In genomic region chr1:212565079-212565478, GRCh38 we compare ENCODE assay signal across 17 cellular contexts. TPM values are rescaled to one million over a fixed set of nuclear protein-coding genes. Genes with fewer than 3 reads are reported as not detected.
DNase-seq lines count a peak whose midpoint lies in the region; ATAC-seq lines count a peak whose summit lies in the region.
"Had no signal": no experiment of that assay in that cellular context is flagged by ENCODE, and none has a peak within 500 bp of the region (broad histone marks: within the 10 kb centered on the region; RNA-seq: fewer than 3 reads in every experiment).

No MANE protein-coding gene starts in this region.

- no peak for ATAC-seq in activated naive CD8-positive, alpha-beta T cell treated with anti-CD3 and anti-CD28 coated beads, Interleukin-2, amount 50 U/mL, for 24 hours
- no peak for ATAC-seq in naive B cell (ENCODE audit: low read depth in 2 of 2)
- ATAC-seq: lower lobe of right lung, Panc1 had no signal

- no peaks in the 10 kb centered on the region for H3K36me3 Mint-ChIP-seq in activated naive CD8-positive, alpha-beta T cell
- H3K36me3 Mint-ChIP-seq in activated naive CD8-positive, alpha-beta T cell treated with anti-CD3 and anti-CD28 coated beads, Interleukin-2, amount 50 U/mL, for 24 hours (ENCODE audit: low read depth) = no peaks in the 10 kb centered on the region
- peaks cover 2% of the 10 kb centered on the region for H3K36me3 Mint-ChIP-seq in activated T-helper 1 cell treated with anti-CD3 and anti-CD28 coated beads, Interleukin-12 subunit alpha, Interleukin-12 subunit beta, Interleukin-2, Interleukin-4 antibody, amounts not matched to agents 30 ng/mL and 10 ng/mL and 1 ng/mL, durations not matched to agents 14 hours and 24 hours and 36 hours (ENCODE audit: low read depth)
- no peaks in the 10 kb centered on the region for H3K36me3 Mint-ChIP-seq in naive B cell

- H3K27ac Mint-ChIP-seq in activated naive CD8-positive, alpha-beta T cell = peak overlapping the region; percentile 76
- no peak overlapping the region for H3K27ac Mint-ChIP-seq in activated naive CD8-positive, alpha-beta T cell treated with anti-CD3 and anti-CD28 coated beads, Interleukin-2, amount 50 U/mL, for 24 hours
- H3K27ac Mint-ChIP-seq in activated T-helper 1 cell treated with anti-CD3 and anti-CD28 coated beads, Interleukin-12 subunit alpha, Interleukin-12 subunit beta, Interleukin-2, Interleukin-4 antibody, amounts not matched to agents 30 ng/mL and 10 ng/mL and 1 ng/mL, durations not matched to agents 14 hours and 24 hours and 36 hours = peak overlapping the region; percentile 58
- H3K27ac Mint-ChIP-seq in naive B cell = peak overlapping the region in 2 of 6 donors; percentile 49 to 78

- no peak for DNase-seq in activated naive CD8-positive, alpha-beta T cell treated with anti-CD3 and anti-CD28 coated beads, Interleukin-2, amount 50 U/mL, for 24 hours
- DNase-seq in activated T-helper 1 cell treated with anti-CD3 and anti-CD28 coated beads, Interleukin-12 subunit alpha, Interleukin-12 subunit beta, Interleukin-2, Interleukin-4 antibody, amounts not matched to agents 30 ng/mL and 10 ng/mL and 1 ng/mL, durations not matched to agents 14 hours and 24 hours and 36 hours (ENCODE audit: low spot score) = no peak
- DNase-seq in naive B cell (no peak), activated gamma-delta T cell treated with Interleukin-2 at 50 U/mL for 16 hours (no peak)
- DNase-seq in stimulated activated CD4-positive, alpha-beta T cell treated with anti-CD3 and anti-CD28 coated beads, Interleukin-4, amount 100 ng/mL, for 4 hours = no peak
- no peak for DNase-seq in effector CD4-positive, alpha-beta T cell
- DNase-seq: caudate nucleus, HCEC 1CT, hypothalamus, islet precursor cell, KG1, lower lobe of right lung, NCI-H1694 treated with DMSO at 0.1 percent for 48 hours, NCI-H774, T-helper 1 cell had no signal

- H3K4me3 Mint-ChIP-seq in activated naive CD8-positive, alpha-beta T cell = peak overlapping the region; percentile 59
- no peak overlapping the region for H3K4me3 Mint-ChIP-seq in activated naive CD8-positive, alpha-beta T cell treated with anti-CD3 and anti-CD28 coated beads, Interleukin-2, amount 50 U/mL, for 24 hours
- H3K4me3 Mint-ChIP-seq in activated T-helper 1 cell treated with anti-CD3 and anti-CD28 coated beads, Interleukin-12 subunit alpha, Interleukin-12 subunit beta, Interleukin-2, Interleukin-4 antibody, amounts not matched to agents 30 ng/mL and 10 ng/mL and 1 ng/mL, durations not matched to agents 14 hours and 24 hours and 36 hours = peak overlapping the region; percentile 31
- peak overlapping the region in 7 of 8 donors; percentile 25 to 97 (median 74) for H3K4me3 Mint-ChIP-seq in naive B cell

- H3K9me3 Mint-ChIP-seq in activated naive CD8-positive, alpha-beta T cell (ENCODE audit: low read depth) = no peaks in the 10 kb centered on the region
- H3K9me3 Mint-ChIP-seq in activated naive CD8-positive, alpha-beta T cell treated with anti-CD3 and anti-CD28 coated beads, Interleukin-2, amount 50 U/mL, for 24 hours = peaks cover 6% of the 10 kb centered on the region
- peaks cover 3% of the 10 kb centered on the region for H3K9me3 Mint-ChIP-seq in activated T-helper 1 cell treated with anti-CD3 and anti-CD28 coated beads, Interleukin-12 subunit alpha, Interleukin-12 subunit beta, Interleukin-2, Interleukin-4 antibody, amounts not matched to agents 30 ng/mL and 10 ng/mL and 1 ng/mL, durations not matched to agents 14 hours and 24 hours and 36 hours
- peaks cover 0 to 9% (median 5%) of the 10 kb centered on the region in 7 donors for H3K9me3 Mint-ChIP-seq in naive B cell

- H3K4me1 Mint-ChIP-seq in activated naive CD8-positive, alpha-beta T cell (ENCODE audit: low read depth) = peaks cover 34% of the 10 kb centered on the region
- peaks cover 36% of the 10 kb centered on the region for H3K4me1 Mint-ChIP-seq in activated naive CD8-positive, alpha-beta T cell treated with anti-CD3 and anti-CD28 coated beads, Interleukin-2, amount 50 U/mL, for 24 hours
- peaks cover 32% of the 10 kb centered on the region for H3K4me1 Mint-ChIP-seq in activated T-helper 1 cell treated with anti-CD3 and anti-CD28 coated beads, Interleukin-12 subunit alpha, Interleukin-12 subunit beta, Interleukin-2, Interleukin-4 antibody, amounts not matched to agents 30 ng/mL and 10 ng/mL and 1 ng/mL, durations not matched to agents 14 hours and 24 hours and 36 hours (ENCODE audit: low read depth)
- peaks cover 11 to 27% (median 19%) of the 10 kb centered on the region in 3 donors for H3K4me1 Mint-ChIP-seq in naive B cell

- intact Hi-C loops in activated T-helper 1 cell treated with anti-CD3 and anti-CD28 coated beads, Interleukin-12 subunit alpha, Interleukin-12 subunit beta, Interleukin-2, Interleukin-4 antibody, amounts not matched to agents 30 ng/mL and 10 ng/mL and 1 ng/mL, durations not matched to agents 14 hours and 24 hours and 36 hours (cut with micrococcal nuclease) = loop anchor here (5.0 kb wide), 4 partner anchors 227 to 733 kb away; partner anchors contain the start of genes FLVCR1, LPGAT1, NSL1 and TATDN3

- H3K27me3 Mint-ChIP-seq in activated naive CD8-positive, alpha-beta T cell = no peaks in the 10 kb centered on the region
- H3K27me3 Mint-ChIP-seq in activated naive CD8-positive, alpha-beta T cell treated with anti-CD3 and anti-CD28 coated beads, Interleukin-2, amount 50 U/mL, for 24 hours = peaks cover 5% of the 10 kb centered on the region
- peaks cover 15% of the 10 kb centered on the region for H3K27me3 Mint-ChIP-seq in activated T-helper 1 cell treated with anti-CD3 and anti-CD28 coated beads, Interleukin-12 subunit alpha, Interleukin-12 subunit beta, Interleukin-2, Interleukin-4 antibody, amounts not matched to agents 30 ng/mL and 10 ng/mL and 1 ng/mL, durations not matched to agents 14 hours and 24 hours and 36 hours (ENCODE audit: insufficient read depth)
- peaks cover 0 to 3% (median 0%) of the 10 kb centered on the region in 3 donors for H3K27me3 Mint-ChIP-seq in naive B cell

RNA-seq across cellular contexts. Expression of gene ATF3, which starts 43.5 kb away (rescaled TPM):
- total RNA-seq in activated T-helper 1 cell treated with anti-CD3 and anti-CD28 coated beads, Interleukin-12 subunit alpha, Interleukin-12 subunit beta, Interleukin-2, Interleukin-4 antibody, amounts not matched to agents 30 ng/mL and 10 ng/mL and 1 ng/mL, durations not matched to agents 14 hours and 24 hours and 36 hours = 23.0 and 23.3 TPM in 2 replicates
- 1 to 10 TPM in 1 of 6 donors, under 1 TPM in 4, not detected in 1; 0.35 to 1.0 (median 0.76) TPM for polyA plus RNA-seq in naive B cell (ENCODE audit: low read depth in 6 of 6)
